Comparison of ENCODE assay signal across 8 cellular contexts in the genomic region with DNA sequence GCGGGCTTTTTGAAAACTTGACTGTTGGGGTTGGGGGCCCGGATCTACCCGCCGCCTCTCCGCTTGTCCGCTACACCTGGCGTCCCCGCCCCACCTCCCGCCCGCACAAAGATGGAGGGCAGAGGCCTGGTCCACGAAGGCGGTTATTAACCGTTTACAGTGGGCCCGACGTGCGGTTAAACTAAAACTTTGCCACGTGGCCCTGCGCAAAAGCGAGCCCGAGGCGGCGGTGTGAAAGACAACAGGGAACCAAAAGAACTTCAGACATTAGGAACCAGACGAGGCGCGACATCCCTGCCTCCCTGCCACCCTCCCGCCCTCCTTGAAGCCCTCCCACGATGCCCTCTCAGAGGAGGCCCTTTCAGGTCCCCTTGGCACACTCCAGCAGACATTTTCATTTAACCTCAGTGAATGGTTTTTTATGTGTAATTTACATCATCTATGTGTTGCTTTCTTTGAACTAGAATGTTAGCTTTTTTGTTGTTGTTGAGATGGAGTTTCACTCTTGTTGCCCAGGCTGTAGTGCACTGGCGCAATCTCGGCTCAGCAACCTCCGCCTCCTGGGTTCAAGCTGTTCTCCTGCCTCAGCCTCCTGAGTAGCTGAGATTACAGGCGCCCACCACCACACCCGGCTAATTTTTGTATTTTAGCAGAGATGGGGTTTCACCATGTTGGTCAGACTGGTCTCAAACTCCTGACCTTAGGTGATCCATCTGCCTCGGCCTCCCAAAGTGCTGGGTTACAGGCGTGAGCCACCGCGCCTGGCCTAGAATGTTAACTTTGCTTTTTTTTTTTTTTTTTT. TPM values are rescaled to one million over a fixed set of nuclear protein-coding genes. Genes with fewer than 3 reads are reported as not detected.
DNase-seq lines count a peak whose midpoint lies in the region; ATAC-seq lines count a peak whose summit lies in the region.

No MANE protein-coding gene starts in this region.

- DNase-seq in activated CD4-positive, alpha-beta memory T cell treated with anti-CD3 and anti-CD28 coated beads for 36 hours: no peak
- DNase-seq in left ventricle myocardium superior (no peak), OCI-M2 (lab: John Stamatoyannopoulos, UW; ENCODE audit: unreplicated experiment) (no peak)
- no peak for DNase-seq in stimulated activated CD4-positive, alpha-beta T cell treated with anti-CD3 and anti-CD28 coated beads, Interleukin-2, amount 100 ng/mL, for 48 hours

- H3K9me3 Mint-ChIP-seq in activated CD4-positive, alpha-beta memory T cell treated with anti-CD3 and anti-CD28 coated beads for 36 hours: no peaks in the 10 kb centered on the region

- CTCF ChIA-PET in activated CD4-positive, alpha-beta memory T cell treated with anti-CD3 and anti-CD28 coated beads for 36 hours (lab: Charles Lee): interaction anchor here (1.0 to 5.8 kb wide), 3 partner anchors 24 to 597 kb away, joined by 3 to 22 read pairs (median 4); a partner anchor contains a TSS

- H3K27ac Mint-ChIP-seq in activated CD4-positive, alpha-beta memory T cell treated with anti-CD3 and anti-CD28 coated beads for 36 hours: peak overlapping the region; percentile 100

- ATAC-seq in GM18502 (IDR thresholded peaks at IDR 0.05; ENCODE audit: poor library complexity, unreplicated experiment): peak; percentile 24
- ATAC-seq in HG02852 (IDR thresholded peaks at IDR 0.05; ENCODE audit: unreplicated experiment): peak; percentile 23
- peak; percentile 31 for ATAC-seq in left ventricle myocardium superior
- ATAC-seq in HG03342 (IDR thresholded peaks at IDR 0.05; ENCODE audit: unreplicated experiment): no peak

- peak overlapping the region; percentile 95 to 100 (median 100) for H3K27ac ChIP-seq in skin epidermis

- peak overlapping the region; percentile 78 to 95 (median 84) for H3K4me3 ChIP-seq in skin epidermis

- H3K4me3 Mint-ChIP-seq in activated CD4-positive, alpha-beta memory T cell treated with anti-CD3 and anti-CD28 coated beads for 36 hours: peak overlapping the region; percentile 93

- peaks cover 3% of the 10 kb centered on the region for H3K27me3 Mint-ChIP-seq in activated CD4-positive, alpha-beta memory T cell treated with anti-CD3 and anti-CD28 coated beads for 36 hours

- peaks cover 39% of the 10 kb centered on the region for H3K36me3 Mint-ChIP-seq in activated CD4-positive, alpha-beta memory T cell treated with anti-CD3 and anti-CD28 coated beads for 36 hours

- POLR2A ChIA-PET in activated CD4-positive, alpha-beta memory T cell treated with anti-CD3 and anti-CD28 coated beads for 36 hours (lab: Charles Lee): interaction anchor here (1.0 to 2.4 kb wide), 5 partner anchors 12 to 458 kb away, joined by 3 to 10 read pairs (median 7); a partner anchor contains a TSS

- H3K4me1 Mint-ChIP-seq in activated CD4-positive, alpha-beta memory T cell treated with anti-CD3 and anti-CD28 coated beads for 36 hours (ENCODE audit: low read depth): peaks cover 28% of the 10 kb centered on the region

- intact Hi-C loops in activated CD4-positive, alpha-beta memory T cell treated with anti-CD3 and anti-CD28 coated beads for 36 hours (cut with micrococcal nuclease): loop anchor here (1.0 to 10.0 kb wide), 10 partner anchors 18 to 822 kb away; a partner anchor contains a TSS
- intact Hi-C loops in left ventricle myocardium superior (cut with micrococcal nuclease): no loop called here

RNA-seq across cellular contexts. Expression of a gene that starts 1.0 kb away (rescaled TPM):
- total RNA-seq in activated CD4-positive, alpha-beta memory T cell treated with anti-CD3 and anti-CD28 coated beads for 36 hours: 10 to 100 TPM; 29.2 to 29.6 TPM
- 13.7 TPM for total RNA-seq in left ventricle myocardium superior

RNA-seq across cellular contexts. Expression of a gene that starts 19.3 kb away (rescaled TPM):
- 1 to 10 TPM; 3.0 to 3.4 TPM for total RNA-seq in activated CD4-positive, alpha-beta memory T cell treated with anti-CD3 and anti-CD28 coated beads for 36 hours
- total RNA-seq in left ventricle myocardium superior: 24.5 TPM
